ENCODE assay signal across 1 cellular context in the genomic region with DNA sequence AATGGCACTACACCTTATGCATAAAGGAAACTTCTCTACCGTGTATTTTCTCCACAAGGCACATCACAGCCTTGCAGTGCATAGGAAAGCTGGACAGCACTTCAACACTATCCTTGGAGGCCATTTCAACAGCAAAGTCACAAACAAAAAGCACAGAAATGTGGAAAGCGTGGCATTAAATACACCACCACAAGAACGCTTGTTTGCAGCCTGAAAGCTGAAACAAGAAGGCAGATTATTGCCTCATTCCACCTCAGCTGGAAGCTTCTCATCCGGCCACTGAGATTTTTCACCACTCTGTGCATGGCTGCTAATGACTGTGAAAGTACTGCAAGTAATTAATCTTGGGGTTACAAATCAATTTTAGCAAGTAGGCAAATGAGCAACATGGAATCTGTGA.
TF ChIP-seq lines count a peak whose summit lies in the region.

No MANE protein-coding gene starts in this region.

TF ChIP-seq in GM23338, 12 proteins besides CTCF, POLR2A, EP300 and RAD21 (continued from another document):
- TF ChIP-seq ZNF331 (CRISPR knock-in tag; IDR thresholded peaks at IDR 0.05; ENCODE audit: low read depth), result no peak
- no peak for TF ChIP-seq ETS1 (IDR thresholded peaks at IDR 0.05)
- no peak for TF ChIP-seq NANOG (IDR thresholded peaks at IDR 0.05; ENCODE audit: borderline replicate concordance)
- TF ChIP-seq REST (IDR thresholded peaks at IDR 0.05; ENCODE audit: unreplicated experiment), result no peak
- TF ChIP-seq EZH2 (IDR thresholded peaks at IDR 0.05; ENCODE audit: low read depth, unreplicated experiment), result no peak
- TF ChIP-seq POLR2AphosphoS5 (IDR thresholded peaks at IDR 0.05; ENCODE audit: low read depth), result no peak
- TF ChIP-seq CREB1 (CRISPR knock-in tag; IDR thresholded peaks at IDR 0.05; ENCODE audit: low read depth), result no peak
TF ChIP-seq in GM23338: peak in this region for 0.
